9 cellular contexts compared by ENCODE assay signal in the genomic region with DNA sequence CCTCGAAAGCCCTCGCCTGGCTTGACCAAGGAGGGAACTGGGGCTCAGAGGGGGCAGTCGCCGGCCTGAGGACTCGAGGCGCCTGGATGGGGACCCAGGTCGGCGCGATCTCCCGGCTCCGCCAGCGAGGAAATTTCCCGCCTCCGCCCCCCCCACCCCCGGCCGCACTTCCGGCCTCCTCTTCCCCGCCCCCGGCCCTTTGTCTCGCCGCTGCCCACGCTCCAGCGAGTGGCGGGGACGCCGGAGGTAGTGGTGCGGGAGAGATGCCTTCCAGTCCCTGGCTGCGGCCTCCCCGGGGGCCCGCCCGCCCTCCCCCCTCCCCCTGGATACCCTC. TPM values are rescaled to one million over a fixed set of nuclear protein-coding genes. Genes with fewer than 3 reads are reported as not detected.
A peak's percentile ranks its signal among the peaks of the same experiment; 100 is the strongest.
DNase-seq lines count a peak whose midpoint lies in the region; ATAC-seq and TF ChIP-seq lines count a peak whose summit lies in the region.
"Had no signal": no experiment of that assay in that cellular context is flagged by ENCODE, and none has a peak within 500 bp of the region (broad histone marks: within the 10 kb centered on the region; RNA-seq: fewer than 3 reads in every experiment).

No MANE protein-coding gene starts in this region.

- H3K9me3 ChIP-seq in heart left ventricle (no peaks in the 10 kb centered on the region), ectodermal cell (ENCODE audit: control insufficient read depth, low read length) (no peaks in the 10 kb centered on the region), ovary (no peaks in the 10 kb centered on the region)

- intact Hi-C loops in heart left ventricle (cut with DNase I) (no loop called here), left cardiac atrium (cut with DNase I) (no loop called here), ovary (cut with DNase I) (no loop called here)

- no peak for ATAC-seq in heart left ventricle
- ATAC-seq in left cardiac atrium = no peak

- H3K4me3 ChIP-seq in heart left ventricle (peak overlapping the region; percentile 54 to 88 (median 59)), ectodermal cell (ENCODE audit: insufficient read depth, low read depth, low read length) (peak overlapping the region; percentile 52), ovary (peak overlapping the region; percentile 11)

- H3K4me1 ChIP-seq in heart left ventricle (peaks cover 0 to 18% (median 5%) of the 10 kb centered on the region in 12 donors), ectodermal cell (ENCODE audit: control insufficient read depth, insufficient read depth, low read length) (no peaks in the 10 kb centered on the region), ovary (ENCODE audit: insufficient read depth) (peaks cover 4% of the 10 kb centered on the region)

- H3K27ac ChIP-seq in heart left ventricle = no peak overlapping the region
- H3K27ac ChIP-seq in ectodermal cell (ENCODE audit: insufficient read depth, low read depth, low read length, poor library complexity, severe bottlenecking) = no peak overlapping the region
- no peak overlapping the region for H3K27ac ChIP-seq in ovary
- H3K27ac ChIP-seq: epithelial cell of prostate had no signal

- H3K27me3 ChIP-seq in heart left ventricle (peaks cover 0 to 18% (median 5%) of the 10 kb centered on the region in 9 donors), ectodermal cell (ENCODE audit: control insufficient read depth, insufficient read depth, low read length, poor library complexity, severe bottlenecking) (peaks cover 32% of the 10 kb centered on the region), ovary (peaks cover 2% of the 10 kb centered on the region)

- TF ChIP-seq EP300 in ovary (IDR thresholded peaks at IDR 0.05) = no peak

- 0 to 5% (median 3%) methylated on average over 1 to 31 of the region's 31 CpGs for WGBS in heart left ventricle, 4 donors
- WGBS in ectodermal cell, 2 experiments = 1% methylated on average over 24 to 30 of the region's 31 CpGs
- 1 to 4% (median 2%) methylated on average over 9 to 31 of the region's 31 CpGs for WGBS in ovary, 3 donors

- H3K36me3 ChIP-seq in heart left ventricle (no peaks in the 10 kb centered on the region), ectodermal cell (ENCODE audit: control insufficient read depth, insufficient read depth, low read length) (no peaks in the 10 kb centered on the region), ovary (no peaks in the 10 kb centered on the region)

- DNase-seq in heart left ventricle = no peak
- DNase-seq in left cardiac atrium = no peak
- DNase-seq in NCI-H1930 (lab: John Stamatoyannopoulos, UW) = peak; percentile 5 to 6
- DNase-seq in ovary = no peak
- no peak for DNase-seq in SW480 (ENCODE audit: low spot score)
- no peak for DNase-seq in HK-2 (ENCODE audit: unreplicated experiment)
- no peak for DNase-seq in mucosa of gallbladder (ENCODE audit: low spot score)

- TF ChIP-seq POLR2A in heart left ventricle (IDR thresholded peaks at IDR 0.05) = no peak
- TF ChIP-seq POLR2A in ovary (IDR thresholded peaks at IDR 0.05) = no peak

- TF ChIP-seq CTCF in heart left ventricle (IDR thresholded peaks at IDR 0.05) (peak in 1 of 12 donors; percentile 1), ovary (IDR thresholded peaks at IDR 0.05) (no peak)

RNA-seq across cellular contexts. Expression of gene GPRIN1, which starts 0.4 kb away (rescaled TPM):
- total RNA-seq in heart left ventricle (1 to 10 TPM in 1 of 9 donors, under 1 TPM in 8; 0.25 to 1.9 (median 0.48) TPM), left cardiac atrium (under 1 TPM; 0.81 to 0.97 TPM), ovary (under 1 TPM; 0.08 to 0.32 (median 0.20) TPM), mucosa of gallbladder (1.1 TPM)
- polyA plus RNA-seq in heart left ventricle (under 1 TPM; 0.15 to 0.36 TPM), ovary (under 1 TPM; 0.13 to 0.50 TPM)
- 6.6 TPM for polyA plus RNA-seq in ectodermal cell (2013, experiment 1 of 4)
- polyA plus RNA-seq in ectodermal cell (2013, experiment 2 of 4) = 6.3 TPM
- 4.5 TPM for polyA plus RNA-seq in ectodermal cell (2013, experiment 3 of 4)
- polyA plus RNA-seq in ectodermal cell (2013, experiment 4 of 4) = 4.3 TPM

RNA-seq across cellular contexts. Expression of gene SNCB, which starts 19.9 kb away (rescaled TPM):
- total RNA-seq in heart left ventricle (under 1 TPM in 1 of 9 donors, not detected in 8; 0.23 TPM), left cardiac atrium (1 to 10 TPM in 1 of 2 donors, under 1 TPM in 1; 0.74 to 1.3 TPM), ovary (not detected), mucosa of gallbladder (0.14 TPM)
- polyA plus RNA-seq in heart left ventricle (not detected), ovary (under 1 TPM in 1 of 2 donors, not detected in 1; 0.13 TPM)
- 0.56 TPM for polyA plus RNA-seq in ectodermal cell (2013, experiment 1 of 4)
- polyA plus RNA-seq in ectodermal cell (2013, experiment 2 of 4) = 1.0 TPM
- 0.59 TPM for polyA plus RNA-seq in ectodermal cell (2013, experiment 3 of 4)
- polyA plus RNA-seq in ectodermal cell (2013, experiment 4 of 4) = 0.36 TPM

RNA-seq across cellular contexts. Expression of gene EIF4E1B, which starts 20.1 kb away (rescaled TPM):
- total RNA-seq in heart left ventricle = not detected
- not detected for polyA plus RNA-seq in heart left ventricle
- not detected for total RNA-seq in left cardiac atrium
- polyA plus RNA-seq in ectodermal cell (2013, experiment 1 of 4) = not detected
- 0.18 TPM for polyA plus RNA-seq in ectodermal cell (2013, experiment 2 of 4)
- polyA plus RNA-seq in ectodermal cell (2013, experiment 3 of 4) = not detected
- not detected for polyA plus RNA-seq in ectodermal cell (2013, experiment 4 of 4)
- total RNA-seq in ovary = not detected
- polyA plus RNA-seq in ovary = under 1 TPM in 1 of 2 donors, not detected in 1; 0.61 TPM
- total RNA-seq in mucosa of gallbladder = not detected

RNA-seq across cellular contexts. Expression of gene TSPAN17, which starts 36.9 kb away (rescaled TPM):
- total RNA-seq in heart left ventricle (10 to 100 TPM; 22.2 to 53.1 (median 30.9) TPM), left cardiac atrium (10 to 100 TPM; 21.2 to 25.6 TPM), ovary (10 to 100 TPM in 5 of 7 donors, 1 to 10 TPM in 2; 7.5 to 19.3 (median 14.9) TPM), mucosa of gallbladder (47.6 TPM)
- polyA plus RNA-seq in heart left ventricle (10 to 100 TPM; 15.4 to 59.3 TPM), ovary (10 to 100 TPM; 14.5 to 28.5 TPM)
- polyA plus RNA-seq in ectodermal cell (2013, experiment 1 of 4) = 34.7 TPM
- 36.1 TPM for polyA plus RNA-seq in ectodermal cell (2013, experiment 2 of 4)
- 28.0 TPM for polyA plus RNA-seq in ectodermal cell (2013, experiment 3 of 4)
- 35.8 TPM for polyA plus RNA-seq in ectodermal cell (2013, experiment 4 of 4)

Comparison
In these comparisons a context has a peak if more than half of its experiments do, and no peak if none do; other contexts are left out.
1. DNase-seq: peak in NCI-H1930 (2 of 2); none in heart left ventricle (0 of 5), left cardiac atrium (single experiment), ovary (0 of 5), SW480 (single experiment), HK-2 (single experiment) and mucosa of gallbladder (single experiment).
2. Peak in every context shown above with its lines, with median percentiles within 50 percentile points of each other: H3K4me3 ChIP-seq.